Comparison of ENCODE assay signal across 1 cellular context in genomic region chr6:6105472-6106036, GRCh38.
TF ChIP-seq lines count a peak whose summit lies in the region.

No MANE protein-coding gene starts in this region.

TF ChIP-seq in HCT116, 20 proteins besides CTCF, POLR2A, EP300 and RAD21 (continued from another document):
- TF ChIP-seq ZBTB33 (IDR thresholded peaks at IDR 0.05; ENCODE audit: extremely low read depth, insufficient replicate concordance, low read length) (no peak), ELF1 (IDR thresholded peaks at IDR 0.05; ENCODE audit: borderline replicate concordance, low read depth) (no peak), FOSL1 (IDR thresholded peaks at IDR 0.05; ENCODE audit: low read depth) (no peak), EZH2 (IDR thresholded peaks at IDR 0.05) (no peak), ATF3 (IDR thresholded peaks at IDR 0.05) (no peak), ZNF274 (IDR thresholded peaks at IDR 0.05; ENCODE audit: low read depth, low read length) (no peak), EGR1 (IDR thresholded peaks at IDR 0.05; ENCODE audit: low read depth) (no peak), SP1 (IDR thresholded peaks at IDR 0.05; ENCODE audit: low read depth) (no peak), POLR2AphosphoS5 (IDR thresholded peaks at IDR 0.05; ENCODE audit: low read depth, low read length) (no peak), TCF7L2 (IDR thresholded peaks at IDR 0.05; ENCODE audit: borderline replicate concordance, extremely low read depth, insufficient read depth, insufficient read length) (no peak)
